10 cellular contexts compared by ENCODE assay signal in the genomic region with DNA sequence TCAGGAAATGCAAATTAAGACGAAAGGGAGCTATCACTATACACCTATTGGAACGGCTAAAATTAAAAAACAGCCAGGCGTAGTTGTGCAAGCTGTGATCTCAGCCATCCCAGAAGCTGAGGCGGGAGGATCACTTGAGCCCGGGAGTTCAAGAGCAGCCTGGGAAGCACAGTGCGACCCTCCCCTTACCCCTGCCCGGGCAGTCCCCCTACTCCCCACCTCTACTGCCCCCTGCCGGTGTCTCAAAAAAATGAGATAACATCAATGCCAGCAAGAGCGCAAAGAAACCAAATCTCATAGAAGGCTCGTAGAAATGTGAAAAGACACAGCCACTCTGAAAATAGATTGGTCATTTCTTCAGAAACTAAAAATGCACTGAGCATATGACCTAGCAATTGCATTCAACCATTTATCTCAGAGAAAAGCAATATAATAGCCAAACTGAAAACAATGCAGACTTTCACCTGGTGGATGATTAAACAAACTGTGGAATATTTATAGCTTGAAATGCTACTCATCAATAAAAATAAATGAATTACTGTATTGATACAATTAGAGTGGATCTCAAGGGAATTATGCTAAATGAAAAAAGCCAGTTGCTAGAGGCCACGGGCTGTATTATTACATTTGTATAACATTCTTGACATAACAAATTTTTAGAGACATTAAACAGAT. TPM values are rescaled to one million over a fixed set of nuclear protein-coding genes. Genes with fewer than 3 reads are reported as not detected.
DNase-seq lines count a peak whose midpoint lies in the region; TF ChIP-seq lines count a peak whose summit lies in the region.
"Had no signal": no experiment of that assay in that cellular context is flagged by ENCODE, and none has a peak within 500 bp of the region (broad histone marks: within the 10 kb centered on the region; RNA-seq: fewer than 3 reads in every experiment).

No MANE protein-coding gene starts in this region.

- peaks cover 29% of the 10 kb centered on the region for H3K4me1 Mint-ChIP-seq in type B pancreatic cell (ENCODE audit: unreplicated experiment)

- peak; percentile 47 for DNase-seq in stimulated activated CD4-positive, alpha-beta T cell treated with anti-CD3 and anti-CD28 coated beads, Interleukin-15, amount 100 ng/mL, for 24 hours
- DNase-seq in stimulated activated CD4-positive, alpha-beta T cell treated with anti-CD3 and anti-CD28 coated beads, Interleukin-12 subunit alpha, Interleukin-12 subunit beta, amount 100 ng/mL, for 4 hours = no peak
- DNase-seq in NCI-H526 (lab: John Stamatoyannopoulos, UW) (peak; percentile 44 to 60), ecto neural progenitor cell (ENCODE audit: low spot score) (peak; percentile 84), type B pancreatic cell (ENCODE audit: extremely low spot score, unreplicated experiment) (no peak), activated gamma-delta T cell (lab: John Stamatoyannopoulos, UW) (no peak), NCI-H2107 treated with DMSO at 0.1 percent for 48 hours (lab: John Stamatoyannopoulos, UW; ENCODE audit: unreplicated experiment) (no peak), NCI-H2107 (lab: John Stamatoyannopoulos, UW) (no peak)

- peaks cover 3% of the 10 kb centered on the region for H3K36me3 Mint-ChIP-seq in type B pancreatic cell

- peak; percentile 79 for TF ChIP-seq CTCF in type B pancreatic cell (conservative IDR thresholded peaks at IDR 0.05)

- peaks cover 99% of the 10 kb centered on the region for H3K27me3 Mint-ChIP-seq in type B pancreatic cell

- peak overlapping the region; percentile 25 for H3K27ac Mint-ChIP-seq in type B pancreatic cell

- H3K9me3 Mint-ChIP-seq in type B pancreatic cell = no peaks in the 10 kb centered on the region

- H3K4me3 Mint-ChIP-seq in type B pancreatic cell = peak overlapping the region; percentile 42

RNA-seq across cellular contexts. Expression of gene OR2V2, which starts 20.6 kb away (rescaled TPM):
- total RNA-seq in type B pancreatic cell (ENCODE audit: low replicate concordance) = not detected in 2 replicates
- total RNA-seq: liver, subcutaneous adipose tissue had no signal

RNA-seq across cellular contexts. Expression of gene OR2V1, which starts 37.0 kb away (rescaled TPM):
- total RNA-seq in type B pancreatic cell (ENCODE audit: low replicate concordance) = not detected in 2 replicates
- total RNA-seq: liver, subcutaneous adipose tissue had no signal

RNA-seq across cellular contexts. Expression of gene TRIM7, which starts 37.0 kb away (rescaled TPM):
- 0.58 and 0.76 TPM in 2 replicates for total RNA-seq in type B pancreatic cell (ENCODE audit: low replicate concordance)

RNA-seq across cellular contexts. Expression of gene TRIM41, which starts 55.1 kb away (rescaled TPM):
- 22.1 and 31.2 TPM in 2 replicates for total RNA-seq in type B pancreatic cell (ENCODE audit: low replicate concordance)

Comparison
In these comparisons a context has a peak if more than half of its experiments do, and no peak if none do; other contexts are left out.
1. DNase-seq: peak in stimulated activated CD4-positive, alpha-beta T cell treated with anti-CD3 and anti-CD28 coated beads, Interleukin-15, amount 100 ng/mL, for 24 hours (single experiment), NCI-H526 (2 of 2) and ecto neural progenitor cell (single experiment); none in stimulated activated CD4-positive, alpha-beta T cell treated with anti-CD3 and anti-CD28 coated beads, Interleukin-12 subunit alpha, Interleukin-12 subunit beta, amount 100 ng/mL, for 4 hours (single experiment), type B pancreatic cell (single experiment), activated gamma-delta T cell (single experiment), NCI-H2107 treated with DMSO at 0.1 percent for 48 hours (single experiment) and NCI-H2107 (single experiment).